In the genomic region with DNA sequence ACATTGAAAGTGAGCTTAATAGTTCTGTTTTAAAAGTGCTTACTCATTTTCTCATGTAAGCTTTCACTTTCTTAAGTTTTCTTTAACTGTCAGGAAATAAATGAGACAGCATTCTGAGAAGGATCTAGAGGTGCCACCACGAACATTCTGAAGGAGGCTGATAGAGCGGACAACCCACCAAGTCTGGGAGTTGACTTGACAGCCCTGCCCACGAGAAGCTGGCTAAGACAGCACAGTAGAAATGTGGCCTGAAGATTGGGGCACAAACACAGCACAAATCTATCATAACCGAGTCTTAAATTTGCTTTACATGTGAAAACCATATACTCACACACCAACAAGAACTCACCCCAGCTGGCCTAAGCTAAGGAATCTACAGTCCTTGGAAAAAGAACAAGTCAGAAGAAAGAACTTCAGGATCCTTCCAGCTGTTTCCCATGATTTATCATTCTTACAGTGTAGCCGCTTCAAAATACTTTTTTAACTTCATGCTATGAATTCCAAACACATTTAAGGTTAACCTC, we compare ENCODE assay signal across 12 cellular contexts.
DNase-seq lines count a peak whose midpoint lies in the region; ATAC-seq and TF ChIP-seq lines count a peak whose summit lies in the region.
"Had no signal": no experiment of that assay in that cellular context is flagged by ENCODE, and none has a peak within 500 bp of the region (broad histone marks: within the 10 kb centered on the region; RNA-seq: fewer than 3 reads in every experiment).

No MANE protein-coding gene starts in this region.

- peak overlapping the region in 3 of 4 donors; percentile 6 to 50 (median 31) for H3K27ac ChIP-seq in sigmoid colon
- H3K27ac ChIP-seq: epithelial cell of prostate had no signal

- H3K4me1 ChIP-seq in sigmoid colon = peaks cover 0 to 17% (median 9%) of the 10 kb centered on the region in 4 donors
- H3K4me1 ChIP-seq: A549 had no signal

- no peak for DNase-seq in activated CD4-positive, CD25-positive, alpha-beta regulatory T cell treated with anti-CD3 and anti-CD28 coated beads, Interleukin-2, amount 50 U/mL, for 72 hours
- peak; percentile 14 for DNase-seq in astrocyte of the spinal cord (ENCODE audit: low read depth, low spot score)
- no peak for DNase-seq in sigmoid colon
- no peak for DNase-seq in NCI-H1092 treated with DMSO at 0.1 percent for 48 hours (lab: John Stamatoyannopoulos, UW)
- DNase-seq: amygdala, NCI-H446 had no signal

- intact Hi-C loops in sigmoid colon (cut with DNase I) = no loop called here

- no peaks in the 10 kb centered on the region for H3K27me3 ChIP-seq in sigmoid colon

- no peak for TF ChIP-seq POLR2A in sigmoid colon (IDR thresholded peaks at IDR 0.05)

- WGBS in sigmoid colon, 2 donors = 61 to 84% methylated on average over 5 of the region's 5 CpGs

- H3K9me3 ChIP-seq in sigmoid colon = no peaks in the 10 kb centered on the region
- H3K9me3 ChIP-seq: A549 had no signal

- TF ChIP-seq CTCF in astrocyte of the spinal cord (IDR thresholded peaks at IDR 0.05; ENCODE audit: low read depth, low read length) (no peak), sigmoid colon (IDR thresholded peaks at IDR 0.05) (no peak)

- H3K4me3 ChIP-seq in astrocyte of the spinal cord (ENCODE audit: low read depth, low read length) = no peak overlapping the region
- H3K4me3 ChIP-seq in sigmoid colon = no peak overlapping the region
- H3K4me3 ChIP-seq: A549 had no signal

- in situ Hi-C loops in astrocyte of the spinal cord (cut with HindIII; ENCODE audit: low sequenced_read_pairs) = no loop called here

- no peaks in the 10 kb centered on the region for H3K36me3 ChIP-seq in sigmoid colon

- TF ChIP-seq EP300 in sigmoid colon (IDR thresholded peaks at IDR 0.05) = no peak

- peak; percentile 87 for ATAC-seq in activated CD4-positive, CD25-positive, alpha-beta regulatory T cell treated with anti-CD3 and anti-CD28 coated beads, Interleukin-2, amount 50 U/mL, for 24 hours
- ATAC-seq in HG03565 (IDR thresholded peaks at IDR 0.05; ENCODE audit: unreplicated experiment) = peak; percentile 57
- no peak for ATAC-seq in GM18517 (IDR thresholded peaks at IDR 0.05; ENCODE audit: unreplicated experiment)
- ATAC-seq in HG02763 (IDR thresholded peaks at IDR 0.05; ENCODE audit: unreplicated experiment) = no peak
- ATAC-seq: A549 had no signal

Comparison
In these comparisons a context has a peak if more than half of its experiments do, and no peak if none do; other contexts are left out.
1. ATAC-seq: peak in activated CD4-positive, CD25-positive, alpha-beta regulatory T cell treated with anti-CD3 and anti-CD28 coated beads, Interleukin-2, amount 50 U/mL, for 24 hours (2 of 2) and HG03565 (single experiment); none in GM18517 (single experiment) and HG02763 (single experiment).